ENCODE assay signal across 1 cellular context in genomic region chr10:78255796-78256638, GRCh38.
A peak's percentile ranks its signal among the peaks of the same experiment; 100 is the strongest.
TF ChIP-seq lines count a peak whose summit lies in the region.

No MANE protein-coding gene starts in this region.

TF ChIP-seq in K562, 482 proteins besides CTCF, POLR2A, EP300 and RAD21 (continued from another document):
- TF ChIP-seq NR0B1 (IDR thresholded peaks at IDR 0.05; ENCODE audit: partially characterized antibody) (no peak), ESRRB (CRISPR knock-in tag; IDR thresholded peaks at IDR 0.05; ENCODE audit: borderline replicate concordance) (no peak), CHD2 (IDR thresholded peaks at IDR 0.05; ENCODE audit: low read depth, low read length) (no peak), ZFP91 (CRISPR knock-in tag; IDR thresholded peaks at IDR 0.05) (no peak), HIVEP1 (CRISPR knock-in tag; IDR thresholded peaks at IDR 0.05) (no peak), SMARCA4 (IDR thresholded peaks at IDR 0.05) (peak; percentile 88), NFRKB (IDR thresholded peaks at IDR 0.05; ENCODE audit: low read depth) (peak; percentile 81; the same call in 1 of the 2 replicates), TARDBP (IDR thresholded peaks at IDR 0.05) (no peak), ZNF347 (CRISPR knock-in tag; IDR thresholded peaks at IDR 0.05; ENCODE audit: low read depth) (no peak), ZNF175 (CRISPR knock-in tag; IDR thresholded peaks at IDR 0.05; ENCODE audit: low read depth) (peak; percentile 88), ZNF140 (CRISPR knock-in tag; IDR thresholded peaks at IDR 0.05) (no peak), FOS (IDR thresholded peaks at IDR 0.05; ENCODE audit: extremely low read depth, insufficient read length) (peak; percentile 36), YBX1 (IDR thresholded peaks at IDR 0.05) (no peak), PTRF (tag; IDR thresholded peaks at IDR 0.05) (peak; percentile 67), HOXB6 (CRISPR knock-in tag; IDR thresholded peaks at IDR 0.05; ENCODE audit: borderline replicate concordance) (no peak), POLR2AphosphoS5 (IDR thresholded peaks at IDR 0.05; ENCODE audit: control insufficient read depth, insufficient read depth, low read depth, low read length) (no peak), ZNF124 (CRISPR knock-in tag; IDR thresholded peaks at IDR 0.05) (no peak), NR2C1 (IDR thresholded peaks at IDR 0.05) (peak; percentile 78; the same call in 1 of the 2 replicates), NR2C1 (tag; IDR thresholded peaks at IDR 0.05) (peak; percentile 96), MXI1 (IDR thresholded peaks at IDR 0.05; ENCODE audit: low read depth, low read length) (no peak), NRF1 (conservative IDR thresholded peaks at IDR 0.05 in 1 of 2, IDR thresholded peaks at IDR 0.05 in 1 of 2) (peak in 1 of 2 experiments; percentile 25; a peak in 1 of 4 replicates), MAFF (IDR thresholded peaks at IDR 0.05; ENCODE audit: low read length) (peak; percentile 97), MCM5 (IDR thresholded peaks at IDR 0.05; ENCODE audit: low read depth) (no peak), GTF2B (IDR thresholded peaks at IDR 0.05; ENCODE audit: extremely low read depth, insufficient read length) (no peak), FOXP4 (CRISPR knock-in tag; IDR thresholded peaks at IDR 0.05; ENCODE audit: borderline replicate concordance) (no peak), LEF1 (IDR thresholded peaks at IDR 0.05) (peak; percentile 83), PTTG1 (tag; IDR thresholded peaks at IDR 0.05; ENCODE audit: low read depth) (peak; percentile 48; the same call in 1 of the 2 replicates), ZNF24 (IDR thresholded peaks at IDR 0.05) (no peak; the same call in 1 of the 2 replicates), LCOR (CRISPR knock-in tag; IDR thresholded peaks at IDR 0.05) (no peak), TGIF2 (CRISPR knock-in tag; IDR thresholded peaks at IDR 0.05) (no peak), CREM (IDR thresholded peaks at IDR 0.05; ENCODE audit: low read depth) (peak; percentile 56), MTA2 (IDR thresholded peaks at IDR 0.05; ENCODE audit: low read depth) (no peak), ZNF707 (CRISPR knock-in tag; conservative IDR thresholded peaks at IDR 0.05) (no peak), FOXJ2 (tag; IDR thresholded peaks at IDR 0.05) (peak; percentile 95), ZNF23 (CRISPR knock-in tag; IDR thresholded peaks at IDR 0.05) (no peak), ZC3H4 (CRISPR knock-in tag; IDR thresholded peaks at IDR 0.05; ENCODE audit: borderline replicate concordance) (no peak), FOXM1 (IDR thresholded peaks at IDR 0.05; ENCODE audit: low read depth) (no peak), FOXM1 (CRISPR knock-in tag; IDR thresholded peaks at IDR 0.05; ENCODE audit: low read depth) (no peak), TAF15 (IDR thresholded peaks at IDR 0.05; ENCODE audit: low read depth, low read length) (no peak), ZNF584 (CRISPR knock-in tag; IDR thresholded peaks at IDR 0.05; ENCODE audit: low read depth) (peak; percentile 93), SNIP1 (IDR thresholded peaks at IDR 0.05; ENCODE audit: low read depth) (no peak), THRB (CRISPR knock-in tag; conservative IDR thresholded peaks at IDR 0.05) (0 out of 2 replicates have a peak, but pooled peaks have one; percentile 6), TCF7 (IDR thresholded peaks at IDR 0.05; ENCODE audit: borderline replicate concordance) (no peak), ZNF444 (CRISPR knock-in tag; IDR thresholded peaks at IDR 0.05) (no peak), SMARCA5 (IDR thresholded peaks at IDR 0.05) (peak; percentile 24; the same call in 1 of the 2 replicates), JUN (IDR thresholded peaks at IDR 0.05; ENCODE audit: borderline replicate concordance, low read depth, low read length) (peak; percentile 95), JUN (CRISPR knock-in tag; IDR thresholded peaks at IDR 0.05; ENCODE audit: borderline replicate concordance) (no peak)
- TF ChIP-seq, protein P1, sequence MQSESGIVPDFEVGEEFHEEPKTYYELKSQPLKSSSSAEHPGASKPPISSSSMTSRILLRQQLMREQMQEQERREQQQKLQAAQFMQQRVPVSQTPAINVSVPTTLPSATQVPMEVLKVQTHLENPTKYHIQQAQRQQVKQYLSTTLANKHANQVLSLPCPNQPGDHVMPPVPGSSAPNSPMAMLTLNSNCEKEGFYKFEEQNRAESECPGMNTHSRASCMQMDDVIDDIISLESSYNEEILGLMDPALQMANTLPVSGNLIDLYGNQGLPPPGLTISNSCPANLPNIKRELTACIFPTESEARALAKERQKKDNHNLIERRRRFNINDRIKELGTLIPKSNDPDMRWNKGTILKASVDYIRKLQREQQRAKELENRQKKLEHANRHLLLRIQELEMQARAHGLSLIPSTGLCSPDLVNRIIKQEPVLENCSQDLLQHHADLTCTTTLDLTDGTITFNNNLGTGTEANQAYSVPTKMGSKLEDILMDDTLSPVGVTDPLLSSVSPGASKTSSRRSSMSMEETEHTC (IDR thresholded peaks at IDR 0.05), result peak; percentile 81
- TF ChIP-seq, protein P2, sequence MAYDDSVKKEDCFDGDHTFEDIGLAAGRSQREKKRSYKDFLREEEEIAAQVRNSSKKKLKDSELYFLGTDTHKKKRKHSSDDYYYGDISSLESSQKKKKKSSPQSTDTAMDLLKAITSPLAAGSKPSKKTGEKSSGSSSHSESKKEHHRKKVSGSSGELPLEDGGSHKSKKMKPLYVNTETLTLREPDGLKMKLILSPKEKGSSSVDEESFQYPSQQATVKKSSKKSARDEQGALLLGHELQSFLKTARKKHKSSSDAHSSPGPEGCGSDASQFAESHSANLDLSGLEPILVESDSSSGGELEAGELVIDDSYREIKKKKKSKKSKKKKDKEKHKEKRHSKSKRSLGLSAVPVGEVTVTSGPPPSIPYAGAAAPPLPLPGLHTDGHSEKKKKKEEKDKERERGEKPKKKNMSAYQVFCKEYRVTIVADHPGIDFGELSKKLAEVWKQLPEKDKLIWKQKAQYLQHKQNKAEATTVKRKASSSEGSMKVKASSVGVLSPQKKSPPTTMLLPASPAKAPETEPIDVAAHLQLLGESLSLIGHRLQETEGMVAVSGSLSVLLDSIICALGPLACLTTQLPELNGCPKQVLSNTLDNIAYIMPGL (CRISPR knock-in tag; IDR thresholded peaks at IDR 0.05), result no peak
- TF ChIP-seq, protein P3, sequence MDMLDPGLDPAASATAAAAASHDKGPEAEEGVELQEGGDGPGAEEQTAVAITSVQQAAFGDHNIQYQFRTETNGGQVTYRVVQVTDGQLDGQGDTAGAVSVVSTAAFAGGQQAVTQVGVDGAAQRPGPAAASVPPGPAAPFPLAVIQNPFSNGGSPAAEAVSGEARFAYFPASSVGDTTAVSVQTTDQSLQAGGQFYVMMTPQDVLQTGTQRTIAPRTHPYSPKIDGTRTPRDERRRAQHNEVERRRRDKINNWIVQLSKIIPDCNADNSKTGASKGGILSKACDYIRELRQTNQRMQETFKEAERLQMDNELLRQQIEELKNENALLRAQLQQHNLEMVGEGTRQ (CRISPR knock-in tag; IDR thresholded peaks at IDR 0.05), result no peak
- TF ChIP-seq, protein P4, sequence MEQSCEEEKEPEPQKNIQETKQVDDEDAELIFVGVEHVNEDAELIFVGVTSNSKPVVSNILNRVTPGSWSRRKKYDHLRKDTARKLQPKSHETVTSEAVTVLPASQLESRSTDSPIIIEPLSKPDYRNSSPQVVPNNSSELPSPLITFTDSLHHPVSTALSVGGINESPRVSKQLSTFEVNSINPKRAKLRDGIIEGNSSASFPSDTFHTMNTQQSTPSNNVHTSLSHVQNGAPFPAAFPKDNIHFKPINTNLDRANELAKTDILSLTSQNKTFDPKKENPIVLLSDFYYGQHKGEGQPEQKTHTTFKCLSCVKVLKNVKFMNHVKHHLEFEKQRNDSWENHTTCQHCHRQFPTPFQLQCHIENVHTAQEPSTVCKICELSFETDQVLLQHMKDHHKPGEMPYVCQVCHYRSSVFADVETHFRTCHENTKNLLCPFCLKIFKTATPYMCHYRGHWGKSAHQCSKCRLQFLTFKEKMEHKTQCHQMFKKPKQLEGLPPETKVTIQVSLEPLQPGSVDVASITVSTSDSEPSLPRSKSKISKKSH (CRISPR knock-in tag; IDR thresholded peaks at IDR 0.05), result no peak
- TF ChIP-seq, protein P5, sequence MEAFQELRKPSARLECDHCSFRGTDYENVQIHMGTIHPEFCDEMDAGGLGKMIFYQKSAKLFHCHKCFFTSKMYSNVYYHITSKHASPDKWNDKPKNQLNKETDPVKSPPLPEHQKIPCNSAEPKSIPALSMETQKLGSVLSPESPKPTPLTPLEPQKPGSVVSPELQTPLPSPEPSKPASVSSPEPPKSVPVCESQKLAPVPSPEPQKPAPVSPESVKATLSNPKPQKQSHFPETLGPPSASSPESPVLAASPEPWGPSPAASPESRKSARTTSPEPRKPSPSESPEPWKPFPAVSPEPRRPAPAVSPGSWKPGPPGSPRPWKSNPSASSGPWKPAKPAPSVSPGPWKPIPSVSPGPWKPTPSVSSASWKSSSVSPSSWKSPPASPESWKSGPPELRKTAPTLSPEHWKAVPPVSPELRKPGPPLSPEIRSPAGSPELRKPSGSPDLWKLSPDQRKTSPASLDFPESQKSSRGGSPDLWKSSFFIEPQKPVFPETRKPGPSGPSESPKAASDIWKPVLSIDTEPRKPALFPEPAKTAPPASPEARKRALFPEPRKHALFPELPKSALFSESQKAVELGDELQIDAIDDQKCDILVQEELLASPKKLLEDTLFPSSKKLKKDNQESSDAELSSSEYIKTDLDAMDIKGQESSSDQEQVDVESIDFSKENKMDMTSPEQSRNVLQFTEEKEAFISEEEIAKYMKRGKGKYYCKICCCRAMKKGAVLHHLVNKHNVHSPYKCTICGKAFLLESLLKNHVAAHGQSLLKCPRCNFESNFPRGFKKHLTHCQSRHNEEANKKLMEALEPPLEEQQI (IDR thresholded peaks at IDR 0.05), result no peak
- TF ChIP-seq, protein P6, sequence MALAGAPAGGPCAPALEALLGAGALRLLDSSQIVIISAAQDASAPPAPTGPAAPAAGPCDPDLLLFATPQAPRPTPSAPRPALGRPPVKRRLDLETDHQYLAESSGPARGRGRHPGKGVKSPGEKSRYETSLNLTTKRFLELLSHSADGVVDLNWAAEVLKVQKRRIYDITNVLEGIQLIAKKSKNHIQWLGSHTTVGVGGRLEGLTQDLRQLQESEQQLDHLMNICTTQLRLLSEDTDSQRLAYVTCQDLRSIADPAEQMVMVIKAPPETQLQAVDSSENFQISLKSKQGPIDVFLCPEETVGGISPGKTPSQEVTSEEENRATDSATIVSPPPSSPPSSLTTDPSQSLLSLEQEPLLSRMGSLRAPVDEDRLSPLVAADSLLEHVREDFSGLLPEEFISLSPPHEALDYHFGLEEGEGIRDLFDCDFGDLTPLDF (CRISPR knock-in tag; IDR thresholded peaks at IDR 0.05), result no peak
